ENCODE assay signal across 12 cellular contexts in the genomic region with DNA sequence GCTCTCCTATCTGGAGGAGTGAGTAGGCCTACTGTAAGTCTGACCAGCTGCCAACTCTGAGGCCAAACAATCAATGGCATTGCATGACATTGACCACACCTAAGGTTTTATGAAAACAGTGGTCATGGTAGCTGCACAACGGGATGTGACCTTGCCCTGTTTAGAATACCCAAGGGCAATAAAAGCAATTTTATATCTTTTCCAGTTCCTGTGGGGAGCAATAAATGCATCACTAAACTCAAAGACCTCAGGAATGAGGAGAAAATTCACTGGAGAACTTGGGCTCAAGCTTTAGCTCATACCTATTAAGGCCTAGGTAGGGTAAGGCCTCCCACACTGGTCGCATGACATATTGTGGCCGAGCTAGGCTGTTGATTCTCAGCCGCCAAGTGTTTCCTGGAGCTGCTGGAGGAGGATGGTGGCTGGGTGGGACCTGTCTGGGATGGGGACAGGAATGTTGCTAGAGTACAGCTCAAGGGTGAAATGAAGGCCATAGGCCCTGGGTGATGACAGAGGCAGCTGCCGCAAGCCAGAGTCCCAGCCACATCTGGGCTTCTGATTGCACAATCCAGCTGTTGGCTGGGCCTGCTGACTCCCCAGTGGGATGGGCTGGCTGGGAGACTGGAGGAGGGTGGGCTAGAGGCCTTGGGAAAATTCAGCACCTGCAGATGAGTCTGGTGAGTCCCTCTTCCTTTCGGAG.
DNase-seq lines count a peak whose midpoint lies in the region; ATAC-seq and TF ChIP-seq lines count a peak whose summit lies in the region.
"Had no signal": no experiment of that assay in that cellular context is flagged by ENCODE, and none has a peak within 500 bp of the region (broad histone marks: within the 10 kb centered on the region; RNA-seq: fewer than 3 reads in every experiment).

No MANE protein-coding gene starts in this region.

- H2BK5ac ChIP-seq in IMR-90 (ENCODE audit: low read depth, low read length, poor library complexity, severe bottlenecking) = no peak overlapping the region

- H3K36me3 ChIP-seq in IMR-90 (ENCODE audit: control insufficient read depth, insufficient read depth, low read length) (no peaks in the 10 kb centered on the region), esophagus muscularis mucosa (no peaks in the 10 kb centered on the region), tibial nerve (no peaks in the 10 kb centered on the region)
- H3K36me3 ChIP-seq: stomach had no signal

- BruUV-seq in IMR-90 (replicated peaks; lab: Mats Ljungman, UMichigan) = no TSS peak

- no peak overlapping the region for H3K14ac ChIP-seq in IMR-90 (replicated peaks; ENCODE audit: low read depth, low read length)

- no peak overlapping the region for H3K4me3 ChIP-seq in IMR-90 (ENCODE audit: insufficient read depth, low read depth, low read length)
- H3K4me3 ChIP-seq in esophagus muscularis mucosa = no peak overlapping the region
- no peak overlapping the region for H3K4me3 ChIP-seq in lower leg skin (ENCODE audit: low read depth, poor library complexity, severe bottlenecking)
- H3K4me3 ChIP-seq in tibial nerve = no peak overlapping the region
- H3K4me3 ChIP-seq: stomach had no signal

- H3K27ac ChIP-seq in IMR-90 (ENCODE audit: insufficient read depth, low read length) (no peak overlapping the region), esophagus muscularis mucosa (replicated peaks in 1 of 4) (no peak overlapping the region), tibial nerve (no peak overlapping the region)
- H3K27ac ChIP-seq: stomach had no signal

- no peak overlapping the region for H2BK120ac ChIP-seq in IMR-90 (ENCODE audit: low read depth, low read length)

- no peaks in the 10 kb centered on the region for H3K4me1 Mint-ChIP-seq in immature natural killer cell
- H3K4me1 Mint-ChIP-seq: activated CD4-positive, alpha-beta T cell treated with anti-CD3 and anti-CD28 coated beads, Interleukin-2, amount 10 ng/mL, durations not matched to agents 24 days and 14 days; activated T-helper 17 cell treated with anti-CD3 and anti-CD28 coated beads, Interleukin-2, amount 50 U/mL, for 72 hours had no signal

- no peak overlapping the region for H3K4me2 ChIP-seq in IMR-90 (ENCODE audit: low read depth, low read length)

- CTCF ChIA-PET in IMR-90 (lab: Yijun Ruan, JAX) = no interaction called here

- H3K23ac ChIP-seq in IMR-90 (ENCODE audit: low read depth, low read length) = no peak overlapping the region

- H3K27ac Mint-ChIP-seq in immature natural killer cell = no peak overlapping the region
- H3K27ac Mint-ChIP-seq: activated CD4-positive, alpha-beta T cell treated with anti-CD3 and anti-CD28 coated beads, Interleukin-2, amount 10 ng/mL, durations not matched to agents 24 days and 14 days; activated T-helper 17 cell treated with anti-CD3 and anti-CD28 coated beads, Interleukin-2, amount 50 U/mL, for 72 hours had no signal

- POLR2A ChIA-PET in IMR-90 (lab: Charles Lee; ENCODE audit: unreplicated experiment) = no interaction called here

- TF ChIP-seq EP300 in esophagus muscularis mucosa (IDR thresholded peaks at IDR 0.05) = no peak
- peak in 1 of 2 donors; percentile 74 for TF ChIP-seq EP300 in tibial nerve (IDR thresholded peaks at IDR 0.05)

- intact Hi-C loops in IMR-90 (cut with micrococcal nuclease) (no loop called here), esophagus muscularis mucosa (cut with DNase I) (no loop called here), lower leg skin (cut with DNase I; ENCODE audit: low total_unique reads) (no loop called here)

- H4K8ac ChIP-seq in IMR-90 (ENCODE audit: low read depth in 2 of 2, low read length in 2 of 2) = no peak overlapping the region

- no peak overlapping the region for H3K18ac ChIP-seq in IMR-90 (ENCODE audit: low read depth, low read length)

- peaks cover 0 to 3% (median 0%) of the 10 kb centered on the region in 3 donors for H3K27me3 Mint-ChIP-seq in immature natural killer cell (ENCODE audit: low read depth in 3 of 3)
- H3K27me3 Mint-ChIP-seq: activated CD4-positive, alpha-beta T cell treated with anti-CD3 and anti-CD28 coated beads, Interleukin-2, amount 10 ng/mL, durations not matched to agents 24 days and 14 days had no signal

- ATAC-seq in IMR-90 (ENCODE audit: low read depth) (no peak), HG03095 (IDR thresholded peaks at IDR 0.05; ENCODE audit: unreplicated experiment) (no peak), HG03175 (IDR thresholded peaks at IDR 0.05; ENCODE audit: unreplicated experiment) (no peak)
- ATAC-seq: activated T-helper 17 cell treated with anti-CD3 and anti-CD28 coated beads, Interleukin-2, amount 50 U/mL, for 72 hours had no signal

- H4K20me1 ChIP-seq in IMR-90 (ENCODE audit: insufficient read depth, low read length) = no peaks in the 10 kb centered on the region

- H3K9me1 ChIP-seq in IMR-90 (ENCODE audit: insufficient read depth, low read length) = no peaks in the 10 kb centered on the region

- WGBS in IMR-90 (ENCODE audit: extremely low coverage in 2 of 2, insufficient read length in 1 of 2), 2 experiments = no CpG with 5 or more reads among the region's 6 CpGs
- 72% methylated on average over 5 of the region's 6 CpGs for WGBS in esophagus muscularis mucosa
- WGBS in lower leg skin, 2 donors = 56 to 62% methylated on average over 6 of the region's 6 CpGs
- WGBS in tibial nerve, 2 donors = 73 to 78% methylated on average over 6 of the region's 6 CpGs

- in situ Hi-C loops in IMR-90 (cut with MboI; ENCODE audit: low sequenced_read_pairs) = no loop called here

- no peaks in the 10 kb centered on the region for H3K79me1 ChIP-seq in IMR-90 (ENCODE audit: low read depth in 1 of 2, low read length in 2 of 2)

- no peak overlapping the region for H2AK9ac ChIP-seq in IMR-90 (replicated peaks; ENCODE audit: low read depth, low read length, poor library complexity)

- no peaks in the 10 kb centered on the region for H3K36me3 Mint-ChIP-seq in immature natural killer cell

- no peak overlapping the region for H2BK15ac ChIP-seq in IMR-90 (ENCODE audit: low read depth, low read length)

- H3K9ac ChIP-seq in IMR-90 (ENCODE audit: low read depth, low read length) = no peak overlapping the region

- H4K91ac ChIP-seq in IMR-90 (ENCODE audit: insufficient read depth, low read depth, low read length) = no peak overlapping the region

- H3K27me3 ChIP-seq in IMR-90 (ENCODE audit: control insufficient read depth, insufficient read depth, low read length) = no peaks in the 10 kb centered on the region; the same call in 1 of the 2 replicates
- no peaks in the 10 kb centered on the region for H3K27me3 ChIP-seq in esophagus muscularis mucosa
- no peaks in the 10 kb centered on the region for H3K27me3 ChIP-seq in tibial nerve

- H3K4me3 Mint-ChIP-seq in immature natural killer cell = no peak overlapping the region
- H3K4me3 Mint-ChIP-seq: activated CD4-positive, alpha-beta T cell treated with anti-CD3 and anti-CD28 coated beads, Interleukin-2, amount 10 ng/mL, durations not matched to agents 24 days and 14 days; activated T-helper 17 cell treated with anti-CD3 and anti-CD28 coated beads, Interleukin-2, amount 50 U/mL, for 72 hours had no signal

- no peaks in the 10 kb centered on the region for H3K9me3 Mint-ChIP-seq in immature natural killer cell
- H3K9me3 Mint-ChIP-seq: activated CD4-positive, alpha-beta T cell treated with anti-CD3 and anti-CD28 coated beads, Interleukin-2, amount 10 ng/mL, durations not matched to agents 24 days and 14 days; activated T-helper 17 cell treated with anti-CD3 and anti-CD28 coated beads, Interleukin-2, amount 50 U/mL, for 72 hours had no signal

- no peak for TF ChIP-seq RAD21 in IMR-90 (IDR thresholded peaks at IDR 0.05; ENCODE audit: low read length)

- no peak overlapping the region for H2AFZ ChIP-seq in IMR-90 (replicated peaks; ENCODE audit: low read length, poor library complexity)

- H3K9me3 ChIP-seq in IMR-90 (ENCODE audit: control insufficient read depth, insufficient read depth, low read length) (peaks cover 5% of the 10 kb centered on the region), esophagus muscularis mucosa (peaks cover 0 to 3% (median 0%) of the 10 kb centered on the region in 4 donors), tibial nerve (peaks cover 0 to 4% (median 0%) of the 10 kb centered on the region in 4 donors)
- H3K9me3 ChIP-seq: stomach had no signal

- TF ChIP-seq POLR2A in IMR-90 (IDR thresholded peaks at IDR 0.05; ENCODE audit: low read depth, low read length) (no peak), esophagus muscularis mucosa (IDR thresholded peaks at IDR 0.05; ENCODE audit: low read depth) (no peak), lower leg skin (IDR thresholded peaks at IDR 0.05) (no peak), tibial nerve (IDR thresholded peaks at IDR 0.05) (no peak)

- TF ChIP-seq CTCF in IMR-90 (conservative IDR thresholded peaks at IDR 0.05; ENCODE audit: low read depth, low read length) (no peak), esophagus muscularis mucosa (IDR thresholded peaks at IDR 0.05) (no peak), lower leg skin (IDR thresholded peaks at IDR 0.05) (no peak), tibial nerve (IDR thresholded peaks at IDR 0.05) (peak in 1 of 5 experiments; percentile 12)

- H3K56ac ChIP-seq in IMR-90 (ENCODE audit: extremely low read depth, insufficient read depth, low read length) = no peak overlapping the region

- peaks cover 9% of the 10 kb centered on the region for H3K4me1 ChIP-seq in IMR-90 (ENCODE audit: control insufficient read depth, insufficient read depth, low read length)
- H3K4me1 ChIP-seq in esophagus muscularis mucosa = peaks cover 26 to 30% (median 27%) of the 10 kb centered on the region in 4 donors
- peaks cover 0 to 17% (median 0%) of the 10 kb centered on the region in 4 donors for H3K4me1 ChIP-seq in tibial nerve

- dilution Hi-C loops in IMR-90 (cut with HindIII; ENCODE audit: low sequenced_read_pairs, unreplicated experiment) = no loop called here

- no peak overlapping the region for H4K5ac ChIP-seq in IMR-90 (ENCODE audit: low read depth, low read length)

- no peak overlapping the region for H3K4ac ChIP-seq in IMR-90 (ENCODE audit: low read depth, low read length)

- DNase-seq in IMR-90 (no peak), esophagus muscularis mucosa (ENCODE audit: extremely low spot score) (peak; percentile 91), lower leg skin (ENCODE audit: low spot score in 2 of 2) (peak; percentile 76 to 95), tibial nerve (ENCODE audit: low spot score in 2 of 2) (peak; percentile 47 to 55), immature natural killer cell (no peak), NOMO-1 (lab: John Stamatoyannopoulos, UW; ENCODE audit: unreplicated experiment in 2 of 2) (no peak)
- DNase-seq: activated CD4-positive, alpha-beta T cell treated with anti-CD3 and anti-CD28 coated beads, Interleukin-2, amount 10 ng/mL, durations not matched to agents 24 days and 14 days; NCI-H2171; stomach had no signal

- no peak overlapping the region for H2BK20ac ChIP-seq in IMR-90 (ENCODE audit: low read depth, low read length)

- no peak overlapping the region for H2AK5ac ChIP-seq in IMR-90 (ENCODE audit: low read depth, low read length)

TF ChIP-seq in IMR-90, 13 proteins besides CTCF, POLR2A, EP300 and RAD21 (continues in another document):
- TF ChIP-seq RCOR1 (IDR thresholded peaks at IDR 0.05; ENCODE audit: insufficient replicate concordance, low read length) (no peak), CEBPB (IDR thresholded peaks at IDR 0.05; ENCODE audit: low read depth, low read length) (peak; percentile 47), CHD1 (IDR thresholded peaks at IDR 0.05; ENCODE audit: low read depth, low read length) (no peak), NFE2L2 (IDR thresholded peaks at IDR 0.05; ENCODE audit: low read depth, low read length) (no peak), FOS (IDR thresholded peaks at IDR 0.05; ENCODE audit: low read depth, low read length) (no peak)

Comparison
In these comparisons a context has a peak if more than half of its experiments do, and no peak if none do; other contexts are left out.
1. DNase-seq: peak in esophagus muscularis mucosa (single experiment), lower leg skin (2 of 2) and tibial nerve (2 of 2); none in IMR-90 (single experiment), immature natural killer cell (0 of 3) and NOMO-1 (0 of 2).